Comparison of ENCODE assay signal across 8 cellular contexts in the genomic region with DNA sequence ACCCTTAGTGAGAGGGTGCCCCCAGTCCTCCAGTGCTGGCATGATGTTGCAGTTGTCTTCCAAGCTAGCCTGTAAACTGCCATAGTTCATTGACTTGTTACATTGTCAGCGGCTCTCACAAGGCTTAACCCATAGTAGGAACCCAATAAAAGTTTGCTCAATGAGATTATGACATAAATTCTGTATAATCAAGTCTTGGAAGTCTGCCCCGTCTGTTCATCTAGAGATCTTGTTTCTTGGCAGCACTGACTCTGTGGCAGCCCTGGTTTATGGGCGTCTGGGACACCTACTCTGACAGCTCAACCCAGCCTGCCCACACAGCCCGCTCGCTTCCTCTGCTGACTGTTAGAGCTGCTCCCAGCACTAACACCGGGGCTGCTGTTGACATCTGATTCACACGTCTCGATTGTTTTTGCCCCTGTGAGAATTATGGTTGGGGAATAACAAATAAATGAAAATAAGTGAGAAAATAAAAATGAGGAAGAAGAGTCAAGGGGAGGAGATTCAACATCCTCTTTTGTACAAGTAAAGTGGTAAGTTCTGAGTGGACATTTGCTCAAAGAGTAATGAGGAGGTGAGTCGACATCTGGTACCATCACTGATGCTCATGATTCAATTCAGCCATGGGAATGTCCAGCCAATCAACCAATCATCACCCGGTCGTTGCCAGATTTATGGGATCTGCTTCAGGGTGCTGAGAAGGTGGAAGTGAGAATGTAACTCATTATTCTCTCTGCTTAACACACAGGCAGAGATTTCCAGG.
DNase-seq lines count a peak whose midpoint lies in the region; ATAC-seq and TF ChIP-seq lines count a peak whose summit lies in the region.

No MANE protein-coding gene starts in this region.

- peak; percentile 68 for ATAC-seq in HG02623 (IDR thresholded peaks at IDR 0.05; ENCODE audit: unreplicated experiment)
- peak; percentile 99 for ATAC-seq in natural killer cell treated with Interleukin-12 subunit alpha and Interleukin-12 subunit beta and Interleukin-15 and Interleukin-18, amount 100 ng/mL, for 72 hours
- no peak for ATAC-seq in GM19328 (IDR thresholded peaks at IDR 0.05; ENCODE audit: unreplicated experiment)

- H3K27me3 Mint-ChIP-seq in natural killer cell treated with Interleukin-12 subunit alpha and Interleukin-12 subunit beta and Interleukin-15 and Interleukin-18, amount 100 ng/mL, for 72 hours = peaks cover 0 to 2% of the 10 kb centered on the region in 2 donors

- BruUV-seq in A673 (replicated peaks; lab: Mats Ljungman, UMichigan) = no TSS peak

- intact Hi-C loops in A673 (cut with micrococcal nuclease; ENCODE audit: unreplicated experiment) = no loop called here
- intact Hi-C loops in uterus (cut with DNase I; ENCODE audit: low total_unique reads) = no loop called here

- H3K9me3 ChIP-seq in A673 (ENCODE audit: low read depth, low read length, poor library complexity, severe bottlenecking) = no peaks in the 10 kb centered on the region
- no peaks in the 10 kb centered on the region for H3K9me3 ChIP-seq in uterus

- DNase-seq in A673 (ENCODE audit: low spot score) (peak; percentile 85), uterus (no peak), NCI-H1105 (lab: John Stamatoyannopoulos, UW) (no peak), middle frontal gyrus (ENCODE audit: extremely low spot score, low spot score) (no peak)
- DNase-seq in activated CD8-positive, alpha-beta memory T cell treated with anti-CD3 and anti-CD28 coated beads, Interleukin-2, amount 50 U/mL, for 4 hours = peak; percentile 67
- peak; percentile 77 for DNase-seq in natural killer cell treated with Interleukin-12 subunit alpha and Interleukin-12 subunit beta and Interleukin-15 and Interleukin-18, amount 100 ng/mL, for 72 hours (ENCODE audit: low spot score)

- no peak for TF ChIP-seq POLR2A in uterus (IDR thresholded peaks at IDR 0.05)

- H3K4me3 Mint-ChIP-seq in natural killer cell treated with Interleukin-12 subunit alpha and Interleukin-12 subunit beta and Interleukin-15 and Interleukin-18, amount 100 ng/mL, for 72 hours = peak overlapping the region; percentile 50

- H3K4me1 Mint-ChIP-seq in natural killer cell treated with Interleukin-12 subunit alpha and Interleukin-12 subunit beta and Interleukin-15 and Interleukin-18, amount 100 ng/mL, for 72 hours (ENCODE audit: low read depth in 2 of 2) = peaks cover 41 to 47% of the 10 kb centered on the region in 2 donors

- H3K27ac ChIP-seq in A673 (ENCODE audit: low read depth, low read length, poor library complexity, severe bottlenecking) (no peak overlapping the region), uterus (no peak overlapping the region)

- peaks cover 13% of the 10 kb centered on the region for H3K36me3 Mint-ChIP-seq in natural killer cell treated with Interleukin-12 subunit alpha and Interleukin-12 subunit beta and Interleukin-15 and Interleukin-18, amount 100 ng/mL, for 72 hours

- H3K4me3 ChIP-seq in A673 (ENCODE audit: low read depth, low read length, poor library complexity, severe bottlenecking) = no peak overlapping the region
- H3K4me3 ChIP-seq in uterus = no peak overlapping the region

- H3K27ac Mint-ChIP-seq in natural killer cell treated with Interleukin-12 subunit alpha and Interleukin-12 subunit beta and Interleukin-15 and Interleukin-18, amount 100 ng/mL, for 72 hours = peak overlapping the region in 1 of 2 donors; percentile 12

- H3K27me3 ChIP-seq in A673 (replicated peaks; ENCODE audit: insufficient read depth, low read depth, low read length, poor library complexity) = peaks cover 7% of the 10 kb centered on the region
- no peaks in the 10 kb centered on the region for H3K27me3 ChIP-seq in uterus

- no peak for TF ChIP-seq CTCF in A673 (conservative IDR thresholded peaks at IDR 0.05; ENCODE audit: low read depth, low read length)
- TF ChIP-seq CTCF in uterus (IDR thresholded peaks at IDR 0.05) = no peak

- H3K9me3 Mint-ChIP-seq in natural killer cell treated with Interleukin-12 subunit alpha and Interleukin-12 subunit beta and Interleukin-15 and Interleukin-18, amount 100 ng/mL, for 72 hours = no peaks in the 10 kb centered on the region

- CTCF ChIA-PET in A673 (lab: Charles Lee) = no interaction called here

- H3K36me3 ChIP-seq in A673 (ENCODE audit: insufficient read depth, low read length, poor library complexity, severe bottlenecking) (no peaks in the 10 kb centered on the region), uterus (no peaks in the 10 kb centered on the region)

- peaks cover 9% of the 10 kb centered on the region for H3K4me1 ChIP-seq in A673 (ENCODE audit: insufficient read depth, low read length, poor library complexity, severe bottlenecking)
- no peaks in the 10 kb centered on the region for H3K4me1 ChIP-seq in uterus

- POLR2A ChIA-PET in A673 (lab: Charles Lee; ENCODE audit: low non-redundant PET) = no interaction called here

Comparison
In these comparisons a context has a peak if more than half of its experiments do, and no peak if none do; other contexts are left out.
1. DNase-seq: peak in A673 (single experiment), activated CD8-positive, alpha-beta memory T cell treated with anti-CD3 and anti-CD28 coated beads, Interleukin-2, amount 50 U/mL, for 4 hours (single experiment) and natural killer cell treated with Interleukin-12 subunit alpha and Interleukin-12 subunit beta and Interleukin-15 and Interleukin-18, amount 100 ng/mL, for 72 hours (single experiment); none in uterus (0 of 2), NCI-H1105 (single experiment) and middle frontal gyrus (single experiment).